In the genomic region with DNA sequence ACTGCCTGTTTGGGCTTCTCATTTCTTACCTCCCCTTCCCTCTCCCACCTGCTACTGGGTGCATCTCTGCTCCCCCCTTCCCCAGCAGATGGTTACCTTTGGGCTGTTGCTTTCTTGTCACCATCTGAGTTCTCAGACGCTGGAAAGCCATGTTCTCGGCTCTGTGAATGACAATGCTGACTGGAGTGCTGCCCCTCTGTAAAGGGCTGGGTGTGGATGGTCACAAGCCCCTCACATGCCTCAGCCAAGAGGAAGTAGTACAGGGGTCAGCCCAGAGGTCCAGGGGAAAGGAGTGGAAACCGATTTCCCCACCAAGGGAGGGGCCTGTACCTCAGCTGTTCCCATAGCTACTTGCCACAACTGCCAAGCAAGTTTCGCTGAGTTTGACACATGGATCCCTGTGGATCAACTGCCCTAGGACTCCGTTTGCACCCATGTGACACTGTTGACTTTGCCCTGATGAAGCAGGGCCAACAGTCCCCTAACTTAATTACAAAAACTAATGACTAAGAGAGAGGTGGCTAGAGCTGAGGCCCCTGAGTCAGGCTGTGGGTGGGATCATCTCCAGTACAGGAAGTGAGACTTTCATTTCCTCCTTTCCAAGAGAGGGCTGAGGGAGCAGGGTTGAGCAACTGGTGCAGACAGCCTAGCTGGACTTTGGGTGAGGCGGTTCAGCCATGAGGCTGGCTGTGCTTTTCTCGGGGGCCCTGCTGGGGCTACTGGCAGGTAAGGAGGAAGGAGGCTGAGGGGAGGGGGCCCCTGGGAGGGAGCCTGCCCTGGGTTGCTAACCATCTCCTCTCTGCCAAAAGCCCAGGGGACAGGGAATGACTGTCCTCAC, we compare ENCODE assay signal across 8 cellular contexts. TPM values are rescaled to one million over a fixed set of nuclear protein-coding genes. Genes with fewer than 3 reads are reported as not detected.
DNase-seq lines count a peak whose midpoint lies in the region; ATAC-seq, FAIRE-seq and TF ChIP-seq lines count a peak whose summit lies in the region.

A gene with protein sequence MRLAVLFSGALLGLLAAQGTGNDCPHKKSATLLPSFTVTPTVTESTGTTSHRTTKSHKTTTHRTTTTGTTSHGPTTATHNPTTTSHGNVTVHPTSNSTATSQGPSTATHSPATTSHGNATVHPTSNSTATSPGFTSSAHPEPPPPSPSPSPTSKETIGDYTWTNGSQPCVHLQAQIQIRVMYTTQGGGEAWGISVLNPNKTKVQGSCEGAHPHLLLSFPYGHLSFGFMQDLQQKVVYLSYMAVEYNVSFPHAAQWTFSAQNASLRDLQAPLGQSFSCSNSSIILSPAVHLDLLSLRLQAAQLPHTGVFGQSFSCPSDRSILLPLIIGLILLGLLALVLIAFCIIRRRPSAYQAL (plus strand): TSS at position 638 of the 838 bp plus-strand sequence. CDS start 40 bp downstream, at position 678.

- RAD21 ChIA-PET in GM12878 (lab: Charles Lee; ENCODE audit: unreplicated experiment) = interaction anchor here (0.7 to 2.2 kb wide), 7 partner anchors 10 to 142 kb away, joined by 3 to 9 read pairs (median 4); a partner anchor contains a TSS

- no peaks in the 10 kb centered on the region for H3K27me3 ChIP-seq in GM12878 (replicated peaks in 1 of 2; ENCODE audit: control insufficient read depth in 2 of 2, insufficient read depth in 2 of 2, low read length in 1 of 2)

- 8% methylated on average over 7 of the region's 7 CpGs for WGBS in GM12878 (ENCODE audit: insufficient coverage, insufficient replicate concordance, low lambda C conversion rate, missing lambda C conversion rate)

- H3K9me3 Mint-ChIP-seq in immature natural killer cell = no peaks in the 10 kb centered on the region

- intact Hi-C loops in GM12878 (cut with micrococcal nuclease; ENCODE audit: unreplicated experiment) = no loop called here

- TF ChIP-seq POLR2A in GM12878 (IDR thresholded peaks at IDR 0.05; ENCODE audit: low read depth, low read length) = peak; percentile 83

- no peak within 1 kb of the TSS for H3K4me3 ChIP-seq in GM12878

- H3K27me3 Mint-ChIP-seq in T-helper 17 cell = no peaks in the 10 kb centered on the region
- peaks cover 41 to 62% (median 46%) of the 10 kb centered on the region in 3 donors for H3K27me3 Mint-ChIP-seq in immature natural killer cell (ENCODE audit: low read depth in 3 of 3)

- peak within 1 kb of the TSS; percentile 32 for H3K9ac ChIP-seq in GM12878 (ENCODE audit: control insufficient read depth, insufficient read depth, low read length)

- CTCF ChIA-PET in GM12878 (lab: Yijun Ruan, JAX) = interaction anchor here (0.9 to 3.8 kb wide), 4 partner anchors 19 to 223 kb away, joined by 4 to 18 read pairs (median 6); a partner anchor contains a TSS

- DNase-seq in SHP77 (lab: John Stamatoyannopoulos, UW) = peak; percentile 55 to 65
- no peak for DNase-seq in SHP77 treated with DMSO at 0.1 percent for 48 hours (lab: John Stamatoyannopoulos, UW)
- peak; percentile 99 for DNase-seq in HT1080 (ENCODE audit: low read depth)
- no peak for DNase-seq in T-helper 17 cell
- DNase-seq in GM12878 (ENCODE audit: low read depth, low spot score) = no peak
- DNase-seq in immature natural killer cell = peak; percentile 51 to 55 (median 52)
- peak; percentile 69 for DNase-seq in stimulated activated CD4-positive, alpha-beta T cell treated with anti-CD3 and anti-CD28 coated beads, Interleukin-12 subunit alpha, Interleukin-12 subunit beta, amount 100 ng/mL, for 4 hours
- no peak for DNase-seq in T-helper 9 cell

- peaks cover 34 to 47% of the 10 kb centered on the region in 2 experiments for H3K36me3 ChIP-seq in GM12878 (ENCODE audit: control insufficient read depth in 2 of 2, insufficient read depth in 2 of 2, low read length in 1 of 2)

- H3K79me2 ChIP-seq in GM12878 (ENCODE audit: control insufficient read depth, insufficient read depth, low read length) = peaks cover 50% of the 10 kb centered on the region

- H3K4me1 Mint-ChIP-seq in T-helper 17 cell (peaks cover 50% of the 10 kb centered on the region), immature natural killer cell (peaks cover 79 to 82% of the 10 kb centered on the region in 2 donors)

- SMC1A ChIA-PET in GM12878 (lab: Charles Lee; ENCODE audit: uncharacterized antibody, unreplicated experiment) = interaction anchor here (0.6 to 1.7 kb wide), 5 partner anchors 10 to 107 kb away, joined by 3 to 5 read pairs (median 3); a partner anchor contains a TSS

- TF ChIP-seq EP300 in GM12878 (IDR thresholded peaks at IDR 0.05; ENCODE audit: borderline replicate concordance in 1 of 2, control insufficient read depth in 1 of 2, low read depth in 2 of 2, low read length in 2 of 2) = peak; percentile 26 to 48; a peak in 1 of 4 replicates

- no TSS peak for BruUV-seq in GM12878 (replicated peaks; lab: Mats Ljungman, UMichigan)

- no peak for TF ChIP-seq CTCF in GM12878 (IDR thresholded peaks at IDR 0.05 in 2 of 3, conservative IDR thresholded peaks at IDR 0.05 in 1 of 3; ENCODE audit: control insufficient read depth in 2 of 3, extremely low read depth in 1 of 3, insufficient read depth in 1 of 3, low read depth in 3 of 3, low read length in 3 of 3)

- ATAC-seq in T-helper 17 cell (peak; percentile 14), GM12878 (peak; percentile 77)

- H3K36me3 Mint-ChIP-seq in T-helper 17 cell (ENCODE audit: low read depth) = peaks cover 2% of the 10 kb centered on the region
- peaks cover 19 to 56% (median 41%) of the 10 kb centered on the region in 3 donors for H3K36me3 Mint-ChIP-seq in immature natural killer cell

- H3K27ac Mint-ChIP-seq in T-helper 17 cell (peak within 1 kb of the TSS; percentile 89), immature natural killer cell (peak within 1 kb of the TSS; percentile 80 to 96 (median 86))

- TF ChIP-seq RAD21 in GM12878 (IDR thresholded peaks at IDR 0.05; ENCODE audit: insufficient read depth, low read depth, low read length) = no peak

- no peak for FAIRE-seq in GM12878 (lab: Jason Lieb, UNC)

- in situ Hi-C loops in GM12878 (cut with MboI) = no loop called here

- peaks cover 21% of the 10 kb centered on the region for H4K20me1 ChIP-seq in GM12878 (ENCODE audit: control insufficient read depth, insufficient read depth)

- H3K9me3 ChIP-seq in T-helper 17 cell (ENCODE audit: control insufficient read depth, low read length, poor library complexity, severe bottlenecking) (no peaks in the 10 kb centered on the region), GM12878 (replicated peaks; ENCODE audit: control insufficient read depth, insufficient read depth, low read length) (no peaks in the 10 kb centered on the region)

- no peak within 1 kb of the TSS for H2AFZ ChIP-seq in GM12878 (ENCODE audit: control insufficient read depth, low read depth, low read length)

- H3K27ac ChIP-seq in GM12878 (ENCODE audit: control insufficient read depth, insufficient read depth) = peak within 1 kb of the TSS; percentile 78

- POLR2A ChIA-PET in GM12878 (lab: Charles Lee) = interaction anchor here (0.6 to 1.8 kb wide), 8 partner anchors 9 to 175 kb away, joined by 3 to 9 read pairs (median 4); a partner anchor contains a TSS

- peaks cover 55% of the 10 kb centered on the region for H3K4me1 ChIP-seq in GM12878 (ENCODE audit: control insufficient read depth, insufficient read depth, low read length)

- H3K4me2 ChIP-seq in GM12878 (ENCODE audit: control insufficient read depth, insufficient read depth) = peak within 1 kb of the TSS; percentile 52

- peak within 1 kb of the TSS; percentile 66 for H3K4me3 Mint-ChIP-seq in T-helper 17 cell
- H3K4me3 Mint-ChIP-seq in immature natural killer cell = peak within 1 kb of the TSS; percentile 11 to 65 (median 57)

TF ChIP-seq in GM12878, 131 proteins besides CTCF, POLR2A, EP300 and RAD21 (continues in another document):
- TF ChIP-seq EED (IDR thresholded peaks at IDR 0.05; ENCODE audit: low read depth) = peak; percentile 78
- no peak for TF ChIP-seq HDGF (IDR thresholded peaks at IDR 0.05)

RNA-seq across cellular contexts. Expression of the gene that starts here (rescaled TPM):
- total RNA-seq in HT1080 (2014; rRNA removed; shearing (Covaris generic)) = 55.2 and 75.8 TPM in 2 replicates
- 129 TPM in 2 replicates for polyA plus RNA-seq in HT1080 (2015; cell fraction: cytosol; rRNA removed)
- 79.3 and 94.7 TPM in 2 replicates for polyA plus RNA-seq in HT1080 (2015; cell fraction: nucleus; rRNA removed)
- total RNA-seq in T-helper 17 cell = 1 to 10 TPM; 3.9 to 8.1 TPM
- 2.3 and 4.1 TPM in 2 replicates for total RNA-seq in GM12878 (2013; cell fraction: nucleolus; rRNA removed)
- total RNA-seq in GM12878 (2014; rRNA removed) = 2.6 and 3.4 TPM in 2 replicates
- 3.7 TPM in 2 replicates for total RNA-seq in GM12878 (2014; rRNA removed; fragmentation: Illumina TruSeq; extraction: Trizol)
- 2.6 and 3.2 TPM in 2 replicates for total RNA-seq in GM12878 (2021)
- polyA plus RNA-seq in GM12878 (2011; ENCODE audit: low read depth) = 4.0 TPM
- polyA plus RNA-seq in GM12878 (2011; rRNA removed) = 2.7 and 6.9 TPM in 2 replicates
- polyA plus RNA-seq in GM12878 (2011; cell fraction: cytosol; rRNA removed) = 6.2 and 6.4 TPM in 2 replicates
- polyA plus RNA-seq in GM12878 (2011; cell fraction: nucleus; rRNA removed) = 3.3 and 6.3 TPM in 2 replicates
- 7.1 and 7.6 TPM in 2 replicates for polyA plus RNA-seq in GM12878 (2012)
- 3.0 and 6.1 TPM in 2 replicates for polyA plus RNA-seq in GM12878 (2014; fragmentation: Illumina TruSeq; extraction: Trizol)
- 1 to 10 TPM; 3.7 to 5.0 TPM for polyA plus RNA-seq in GM12878 (2014; fragmentation: Nextera tagmentation; extraction: Ambion mirVana)
- 4.2 and 4.3 TPM in 2 replicates for polyA plus RNA-seq in GM12878 (2014; rRNA removed)
- polyA plus RNA-seq in GM12878 (2016; fragmentation: Nextera tagmentation; extraction: Ambion mirVana) = 1 to 10 TPM; 3.2 to 3.9 TPM
- 1.8 and 3.2 TPM in 2 replicates for polyA minus RNA-seq in GM12878 (2011; rRNA and poly(A)+ RNA removed)
- polyA minus RNA-seq in GM12878 (2011; cell fraction: cytosol; rRNA and poly(A)+ RNA removed) = 2.0 and 4.3 TPM in 2 replicates
- 2.5 and 11.0 TPM in 2 replicates for polyA minus RNA-seq in GM12878 (2011; cell fraction: nucleus; rRNA and poly(A)+ RNA removed)
- polyA plus RNA-seq in immature natural killer cell = 1 to 10 TPM; 1.9 to 6.5 (median 6.1) TPM

Comparison
In these comparisons a context has a peak if more than half of its experiments do, and no peak if none do; other contexts are left out.
1. DNase-seq: peak in SHP77 (2 of 2), HT1080 (single experiment), immature natural killer cell (3 of 3) and stimulated activated CD4-positive, alpha-beta T cell treated with anti-CD3 and anti-CD28 coated beads, Interleukin-12 subunit alpha, Interleukin-12 subunit beta, amount 100 ng/mL, for 4 hours (single experiment); none in SHP77 treated with DMSO at 0.1 percent for 48 hours (single experiment), T-helper 17 cell (0 of 3), GM12878 (single experiment) and T-helper 9 cell (single experiment).